ENCODE assay signal across 8 cellular contexts in genomic region chr3:16319307-16319706, GRCh38. TPM values are rescaled to one million over a fixed set of nuclear protein-coding genes. Genes with fewer than 3 reads are reported as not detected.
DNase-seq lines count a peak whose midpoint lies in the region; TF ChIP-seq lines count a peak whose summit lies in the region.

No MANE protein-coding gene starts in this region.

- no peak overlapping the region for H3K27ac ChIP-seq in esophagus squamous epithelium

- intact Hi-C loops in esophagus squamous epithelium (cut with DNase I) = no loop called here

- H3K36me3 ChIP-seq in esophagus squamous epithelium = peaks cover 3 to 86% (median 6%) of the 10 kb centered on the region in 3 donors

- 70 to 92% methylated on average over 2 to 4 of the region's 4 CpGs for WGBS in esophagus squamous epithelium, 2 donors

- H3K4me1 ChIP-seq in esophagus squamous epithelium = peaks cover 0 to 33% (median 5%) of the 10 kb centered on the region in 3 donors

- CTCF ChIA-PET in activated CD4-positive, alpha-beta memory T cell treated with anti-CD3 and anti-CD28 coated beads, Interleukin-2, amount 10 ng/mL, durations not matched to agents 7 days and 5 days (lab: Charles Lee) = interaction anchor here (0.9 to 11.3 kb wide), 14 partner anchors 12 to 231 kb away, joined by 3 to 163 read pairs (median 6); partner anchors contain the start of genes DPH3 and OXNAD1

- TF ChIP-seq POLR2A in esophagus squamous epithelium (IDR thresholded peaks at IDR 0.05) = no peak

- DNase-seq in ACHN (peak; percentile 16), KBM-7 (peak; percentile 72), esophagus squamous epithelium (lab: John Stamatoyannopoulos, UW) (no peak), NCI-H1436 (lab: John Stamatoyannopoulos, UW) (no peak), GF-D8 (lab: John Stamatoyannopoulos, UW) (no peak), amygdala (lab: John Stamatoyannopoulos, UW) (no peak)
- DNase-seq in activated CD4-positive, alpha-beta memory T cell treated with anti-CD3 and anti-CD28 coated beads, Interleukin-2, amount 10 ng/mL, durations not matched to agents 7 days and 5 days = peak; percentile 85
- DNase-seq in stimulated activated CD8-positive, alpha-beta memory T cell treated with anti-CD3 and anti-CD28 coated beads, Interleukin-12 subunit alpha, Interleukin-12 subunit beta, amount 100 ng/mL, for 24 hours (ENCODE audit: extremely low read depth) = peak; percentile 60

- H3K4me3 ChIP-seq in esophagus squamous epithelium = no peak overlapping the region

- H3K27me3 Mint-ChIP-seq in activated CD4-positive, alpha-beta memory T cell treated with anti-CD3 and anti-CD28 coated beads, Interleukin-2, amount 10 ng/mL, durations not matched to agents 7 days and 5 days = no peaks in the 10 kb centered on the region

- POLR2A ChIA-PET in activated CD4-positive, alpha-beta memory T cell treated with anti-CD3 and anti-CD28 coated beads, Interleukin-2, amount 10 ng/mL, durations not matched to agents 7 days and 5 days (lab: Charles Lee) = interaction anchor here (0.6 to 5.8 kb wide), 8 partner anchors 15 to 208 kb away, joined by 3 to 60 read pairs (median 6); partner anchors contain the start of genes DPH3, OXNAD1 and RFTN1

- H3K9me3 ChIP-seq in esophagus squamous epithelium = no peaks in the 10 kb centered on the region

- no peaks in the 10 kb centered on the region for H3K9me3 Mint-ChIP-seq in activated CD4-positive, alpha-beta memory T cell treated with anti-CD3 and anti-CD28 coated beads, Interleukin-2, amount 10 ng/mL, durations not matched to agents 7 days and 5 days

- H3K27me3 ChIP-seq in esophagus squamous epithelium = no peaks in the 10 kb centered on the region

- peaks cover 86% of the 10 kb centered on the region for H3K36me3 Mint-ChIP-seq in activated CD4-positive, alpha-beta memory T cell treated with anti-CD3 and anti-CD28 coated beads, Interleukin-2, amount 10 ng/mL, durations not matched to agents 7 days and 5 days (ENCODE audit: low read depth)

- peak overlapping the region; percentile 72 for H3K27ac Mint-ChIP-seq in activated CD4-positive, alpha-beta memory T cell treated with anti-CD3 and anti-CD28 coated beads, Interleukin-2, amount 10 ng/mL, durations not matched to agents 7 days and 5 days

- H3K4me3 Mint-ChIP-seq in activated CD4-positive, alpha-beta memory T cell treated with anti-CD3 and anti-CD28 coated beads, Interleukin-2, amount 10 ng/mL, durations not matched to agents 7 days and 5 days = no peak overlapping the region

- TF ChIP-seq CTCF in esophagus squamous epithelium (IDR thresholded peaks at IDR 0.05) = peak in 4 of 6 experiments; percentile 16 to 39 (median 22)

- in situ Hi-C loops in ACHN (cut with HindIII; ENCODE audit: low pct_ligation_motif_present, low pct_unique_long_range_greater_than_20kb, low sequenced_read_pairs) (no loop called here), KBM-7 (cut with MboI; ENCODE audit: low pct_unique_long_range_greater_than_20kb, low sequenced_read_pairs) (no loop called here)

- peaks cover 58% of the 10 kb centered on the region for H3K4me1 Mint-ChIP-seq in activated CD4-positive, alpha-beta memory T cell treated with anti-CD3 and anti-CD28 coated beads, Interleukin-2, amount 10 ng/mL, durations not matched to agents 7 days and 5 days

RNA-seq across cellular contexts. Expression of gene OXNAD1, which starts 54.3 kb away (rescaled TPM):
- 10 to 100 TPM; 26.9 to 27.1 TPM for total RNA-seq in activated CD4-positive, alpha-beta memory T cell treated with anti-CD3 and anti-CD28 coated beads, Interleukin-2, amount 10 ng/mL, durations not matched to agents 7 days and 5 days
- 10 to 100 TPM in 3 of 4 donors, 1 to 10 TPM in 1; 8.0 to 17.2 (median 15.4) TPM for total RNA-seq in esophagus squamous epithelium

RNA-seq across cellular contexts. Expression of gene DPH3, which starts 54.6 kb away (rescaled TPM):
- 10 to 100 TPM; 16.7 to 19.8 TPM for total RNA-seq in activated CD4-positive, alpha-beta memory T cell treated with anti-CD3 and anti-CD28 coated beads, Interleukin-2, amount 10 ng/mL, durations not matched to agents 7 days and 5 days
- 10 to 100 TPM in 2 of 4 donors, 1 to 10 TPM in 2; 2.8 to 21.9 (median 10.0) TPM for total RNA-seq in esophagus squamous epithelium

Comparison
In these comparisons a context has a peak if more than half of its experiments do, and no peak if none do; other contexts are left out.
1. DNase-seq: peak in ACHN (single experiment), KBM-7 (single experiment), activated CD4-positive, alpha-beta memory T cell treated with anti-CD3 and anti-CD28 coated beads, Interleukin-2, amount 10 ng/mL, durations not matched to agents 7 days and 5 days (single experiment) and stimulated activated CD8-positive, alpha-beta memory T cell treated with anti-CD3 and anti-CD28 coated beads, Interleukin-12 subunit alpha, Interleukin-12 subunit beta, amount 100 ng/mL, for 24 hours (single experiment); none in esophagus squamous epithelium (single experiment), NCI-H1436 (single experiment), GF-D8 (single experiment) and amygdala (0 of 56).